In genomic region chr6:3456794-3457709, GRCh38 we compare ENCODE assay signal across 8 cellular contexts. TPM values are rescaled to one million over a fixed set of nuclear protein-coding genes. Genes with fewer than 3 reads are reported as not detected.
DNase-seq lines count a peak whose midpoint lies in the region; ATAC-seq and TF ChIP-seq lines count a peak whose summit lies in the region.

SLC22A23 (minus strand) TSS chr6:3457050; CDS start chr6:3456559, 491 bp downstream.

- H3K9me3 ChIP-seq in testis, result no peaks in the 10 kb centered on the region

- H3K4me1 ChIP-seq in testis, result peaks cover 9% of the 10 kb centered on the region

- H3K36me3 ChIP-seq in testis (ENCODE audit: low read depth, missing control alignments), result no peaks in the 10 kb centered on the region

- no peaks in the 10 kb centered on the region for H3K27me3 ChIP-seq in testis

- CTCF ChIA-PET in activated naive CD4-positive, alpha-beta T cell treated with anti-CD3 and anti-CD28 coated beads for 36 hours (lab: Charles Lee), result interaction anchor here (1.4 kb wide), 1 partner anchor 8 kb away, joined by 7 read pairs; no protein-coding TSS in a partner anchor

- H3K9me3 Mint-ChIP-seq in activated naive CD4-positive, alpha-beta T cell treated with anti-CD3 and anti-CD28 coated beads for 36 hours, result no peaks in the 10 kb centered on the region
- H3K9me3 Mint-ChIP-seq in glutamatergic neuron (ENCODE audit: unreplicated experiment) (peaks cover 5% of the 10 kb centered on the region), osteocyte (ENCODE audit: unreplicated experiment) (no peaks in the 10 kb centered on the region)

- 1 to 3% methylated on average over 7 to 87 of the region's 116 CpGs for WGBS in testis, 2 donors

- DNase-seq in GM12864 (ENCODE audit: low read depth), result no peak
- DNase-seq in HK-2 (ENCODE audit: unreplicated experiment), result peak; percentile 65
- peak; percentile 95 for DNase-seq in RPMI8226
- peak; percentile 76 for DNase-seq in activated naive CD4-positive, alpha-beta T cell treated with anti-CD3 and anti-CD28 coated beads for 36 hours
- peak; percentile 81 for DNase-seq in glutamatergic neuron
- peak; percentile 90 for DNase-seq in osteocyte (ENCODE audit: extremely low spot score, unreplicated experiment)
- DNase-seq in testis, result peak; percentile 58

- H3K27me3 Mint-ChIP-seq in activated naive CD4-positive, alpha-beta T cell treated with anti-CD3 and anti-CD28 coated beads for 36 hours (ENCODE audit: low read depth), result peaks cover 8% of the 10 kb centered on the region
- peaks cover 2% of the 10 kb centered on the region for H3K27me3 Mint-ChIP-seq in glutamatergic neuron (ENCODE audit: unreplicated experiment)
- H3K27me3 Mint-ChIP-seq in osteocyte (ENCODE audit: unreplicated experiment), result no peaks in the 10 kb centered on the region

- no peak for TF ChIP-seq POLR2A in testis (IDR thresholded peaks at IDR 0.05)

- H3K4me3 ChIP-seq in GM12864 (ENCODE audit: low read depth, low read length) (peak within 1 kb of the TSS; percentile 34; the same call in 1 of the 2 replicates), testis (peak within 1 kb of the TSS; percentile 50 to 54)

- peak within 1 kb of the TSS; percentile 74 for H3K4me3 Mint-ChIP-seq in activated naive CD4-positive, alpha-beta T cell treated with anti-CD3 and anti-CD28 coated beads for 36 hours
- H3K4me3 Mint-ChIP-seq in glutamatergic neuron (ENCODE audit: unreplicated experiment), result peak within 1 kb of the TSS; percentile 83
- H3K4me3 Mint-ChIP-seq in osteocyte (ENCODE audit: unreplicated experiment), result peak within 1 kb of the TSS; percentile 79

- TF ChIP-seq CTCF in GM12864 (IDR thresholded peaks at IDR 0.05; ENCODE audit: low read depth, low read length, missing control alignments) (peak; percentile 60), glutamatergic neuron (IDR thresholded peaks at IDR 0.05; ENCODE audit: partially characterized antibody, unreplicated experiment) (peak; percentile 94), osteocyte (IDR thresholded peaks at IDR 0.05) (peak; percentile 82), testis (IDR thresholded peaks at IDR 0.05) (peak; percentile 21 to 85 (median 58))

- ATAC-seq in HG03039 (IDR thresholded peaks at IDR 0.05; ENCODE audit: unreplicated experiment), result no peak

- H3K36me3 Mint-ChIP-seq in activated naive CD4-positive, alpha-beta T cell treated with anti-CD3 and anti-CD28 coated beads for 36 hours (ENCODE audit: low read depth), result no peaks in the 10 kb centered on the region
- H3K36me3 Mint-ChIP-seq in glutamatergic neuron (ENCODE audit: unreplicated experiment), result no peaks in the 10 kb centered on the region
- H3K36me3 Mint-ChIP-seq in osteocyte (ENCODE audit: unreplicated experiment), result no peaks in the 10 kb centered on the region

- H3K27ac ChIP-seq in testis, result peak within 1 kb of the TSS in 1 of 2 donors; percentile 4

- H3K4me1 Mint-ChIP-seq in activated naive CD4-positive, alpha-beta T cell treated with anti-CD3 and anti-CD28 coated beads for 36 hours (ENCODE audit: low read depth), result peaks cover 9% of the 10 kb centered on the region
- H3K4me1 Mint-ChIP-seq in glutamatergic neuron (ENCODE audit: low read depth, unreplicated experiment) (peaks cover 14% of the 10 kb centered on the region), osteocyte (ENCODE audit: unreplicated experiment) (peaks cover 8% of the 10 kb centered on the region)

- no peak within 1 kb of the TSS for H3K27ac Mint-ChIP-seq in activated naive CD4-positive, alpha-beta T cell treated with anti-CD3 and anti-CD28 coated beads for 36 hours
- peak within 1 kb of the TSS; percentile 85 for H3K27ac Mint-ChIP-seq in glutamatergic neuron (ENCODE audit: unreplicated experiment)
- H3K27ac Mint-ChIP-seq in osteocyte (ENCODE audit: unreplicated experiment), result peak within 1 kb of the TSS; percentile 60

- intact Hi-C loops in activated naive CD4-positive, alpha-beta T cell treated with anti-CD3 and anti-CD28 coated beads for 36 hours (cut with micrococcal nuclease), result loop anchor here (1.0 to 10.0 kb wide), 8 partner anchors 140 to 680 kb away; partner anchors contain the start of genes NQO2 and RIPK1
- intact Hi-C loops in testis (cut with DNase I; ENCODE audit: low total_unique reads), result loop anchor here (10.0 kb wide), 1 partner anchor 172 kb away; no protein-coding TSS in a partner anchor

RNA-seq across cellular contexts. Expression of gene SLC22A23, which starts in this region (rescaled TPM):
- total RNA-seq in activated naive CD4-positive, alpha-beta T cell treated with anti-CD3 and anti-CD28 coated beads for 36 hours, result 1 to 10 TPM; 1.3 to 1.4 TPM
- total RNA-seq in glutamatergic neuron (ENCODE audit: unreplicated experiment) (102 TPM), osteocyte (10.2 and 10.4 TPM in 2 replicates), testis (10 to 100 TPM in 1 of 2 donors, 1 to 10 TPM in 1; 9.0 to 14.9 TPM)
- polyA plus RNA-seq in testis (ENCODE audit: insufficient read depth, low read depth, low replicate concordance), result 20.9 TPM
